Comparison of ENCODE assay signal across 2 cellular contexts in the genomic region with DNA sequence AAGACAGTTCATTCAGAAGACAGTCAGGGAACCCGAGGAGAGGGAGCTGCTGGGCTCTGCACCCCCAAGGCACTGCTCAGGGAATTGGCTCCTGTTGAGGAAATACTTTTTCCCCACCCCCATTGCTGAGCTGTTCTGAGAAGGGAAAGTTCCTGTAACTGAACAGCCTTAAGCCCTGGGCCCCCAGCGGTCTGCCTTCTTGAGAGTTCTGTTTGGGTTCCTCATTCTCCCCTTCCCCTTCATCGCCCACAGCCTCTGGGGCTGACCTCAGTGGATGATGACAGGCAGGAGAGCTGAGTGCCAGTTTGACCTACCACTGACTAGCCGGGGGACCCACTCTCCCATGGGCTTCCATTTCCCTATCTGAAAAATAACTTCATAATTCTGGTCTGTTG.
A peak's percentile ranks its signal among the peaks of the same experiment; 100 is the strongest.
TF ChIP-seq lines count a peak whose summit lies in the region.

No MANE protein-coding gene starts in this region.

TF ChIP-seq in liver, 16 proteins besides CTCF, POLR2A, EP300 and RAD21:
- no peak for TF ChIP-seq NR2F2 (IDR thresholded peaks at IDR 0.05)
- no peak for TF ChIP-seq ATF3 (IDR thresholded peaks at IDR 0.05)
- no peak for TF ChIP-seq RXRA (IDR thresholded peaks at IDR 0.05)
- no peak for TF ChIP-seq GABPA (IDR thresholded peaks at IDR 0.05 in 1 of 2, conservative IDR thresholded peaks at IDR 0.05 in 1 of 2)
- TF ChIP-seq, protein P1, sequence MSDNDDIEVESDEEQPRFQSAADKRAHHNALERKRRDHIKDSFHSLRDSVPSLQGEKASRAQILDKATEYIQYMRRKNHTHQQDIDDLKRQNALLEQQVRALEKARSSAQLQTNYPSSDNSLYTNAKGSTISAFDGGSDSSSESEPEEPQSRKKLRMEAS (IDR thresholded peaks at IDR 0.05): peak; percentile 28

TF ChIP-seq in HepG2, 621 proteins besides CTCF, POLR2A, EP300 and RAD21:
- TF ChIP-seq SYNCRIP (IDR thresholded peaks at IDR 0.05; ENCODE audit: insufficient read depth, low read depth, low read length): no peak
- TF ChIP-seq, protein P2, sequence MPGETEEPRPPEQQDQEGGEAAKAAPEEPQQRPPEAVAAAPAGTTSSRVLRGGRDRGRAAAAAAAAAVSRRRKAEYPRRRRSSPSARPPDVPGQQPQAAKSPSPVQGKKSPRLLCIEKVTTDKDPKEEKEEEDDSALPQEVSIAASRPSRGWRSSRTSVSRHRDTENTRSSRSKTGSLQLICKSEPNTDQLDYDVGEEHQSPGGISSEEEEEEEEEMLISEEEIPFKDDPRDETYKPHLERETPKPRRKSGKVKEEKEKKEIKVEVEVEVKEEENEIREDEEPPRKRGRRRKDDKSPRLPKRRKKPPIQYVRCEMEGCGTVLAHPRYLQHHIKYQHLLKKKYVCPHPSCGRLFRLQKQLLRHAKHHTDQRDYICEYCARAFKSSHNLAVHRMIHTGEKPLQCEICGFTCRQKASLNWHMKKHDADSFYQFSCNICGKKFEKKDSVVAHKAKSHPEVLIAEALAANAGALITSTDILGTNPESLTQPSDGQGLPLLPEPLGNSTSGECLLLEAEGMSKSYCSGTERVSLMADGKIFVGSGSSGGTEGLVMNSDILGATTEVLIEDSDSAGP (CRISPR knock-in tag; IDR thresholded peaks at IDR 0.05; ENCODE audit: borderline replicate concordance): no peak
- TF ChIP-seq, protein P3, sequence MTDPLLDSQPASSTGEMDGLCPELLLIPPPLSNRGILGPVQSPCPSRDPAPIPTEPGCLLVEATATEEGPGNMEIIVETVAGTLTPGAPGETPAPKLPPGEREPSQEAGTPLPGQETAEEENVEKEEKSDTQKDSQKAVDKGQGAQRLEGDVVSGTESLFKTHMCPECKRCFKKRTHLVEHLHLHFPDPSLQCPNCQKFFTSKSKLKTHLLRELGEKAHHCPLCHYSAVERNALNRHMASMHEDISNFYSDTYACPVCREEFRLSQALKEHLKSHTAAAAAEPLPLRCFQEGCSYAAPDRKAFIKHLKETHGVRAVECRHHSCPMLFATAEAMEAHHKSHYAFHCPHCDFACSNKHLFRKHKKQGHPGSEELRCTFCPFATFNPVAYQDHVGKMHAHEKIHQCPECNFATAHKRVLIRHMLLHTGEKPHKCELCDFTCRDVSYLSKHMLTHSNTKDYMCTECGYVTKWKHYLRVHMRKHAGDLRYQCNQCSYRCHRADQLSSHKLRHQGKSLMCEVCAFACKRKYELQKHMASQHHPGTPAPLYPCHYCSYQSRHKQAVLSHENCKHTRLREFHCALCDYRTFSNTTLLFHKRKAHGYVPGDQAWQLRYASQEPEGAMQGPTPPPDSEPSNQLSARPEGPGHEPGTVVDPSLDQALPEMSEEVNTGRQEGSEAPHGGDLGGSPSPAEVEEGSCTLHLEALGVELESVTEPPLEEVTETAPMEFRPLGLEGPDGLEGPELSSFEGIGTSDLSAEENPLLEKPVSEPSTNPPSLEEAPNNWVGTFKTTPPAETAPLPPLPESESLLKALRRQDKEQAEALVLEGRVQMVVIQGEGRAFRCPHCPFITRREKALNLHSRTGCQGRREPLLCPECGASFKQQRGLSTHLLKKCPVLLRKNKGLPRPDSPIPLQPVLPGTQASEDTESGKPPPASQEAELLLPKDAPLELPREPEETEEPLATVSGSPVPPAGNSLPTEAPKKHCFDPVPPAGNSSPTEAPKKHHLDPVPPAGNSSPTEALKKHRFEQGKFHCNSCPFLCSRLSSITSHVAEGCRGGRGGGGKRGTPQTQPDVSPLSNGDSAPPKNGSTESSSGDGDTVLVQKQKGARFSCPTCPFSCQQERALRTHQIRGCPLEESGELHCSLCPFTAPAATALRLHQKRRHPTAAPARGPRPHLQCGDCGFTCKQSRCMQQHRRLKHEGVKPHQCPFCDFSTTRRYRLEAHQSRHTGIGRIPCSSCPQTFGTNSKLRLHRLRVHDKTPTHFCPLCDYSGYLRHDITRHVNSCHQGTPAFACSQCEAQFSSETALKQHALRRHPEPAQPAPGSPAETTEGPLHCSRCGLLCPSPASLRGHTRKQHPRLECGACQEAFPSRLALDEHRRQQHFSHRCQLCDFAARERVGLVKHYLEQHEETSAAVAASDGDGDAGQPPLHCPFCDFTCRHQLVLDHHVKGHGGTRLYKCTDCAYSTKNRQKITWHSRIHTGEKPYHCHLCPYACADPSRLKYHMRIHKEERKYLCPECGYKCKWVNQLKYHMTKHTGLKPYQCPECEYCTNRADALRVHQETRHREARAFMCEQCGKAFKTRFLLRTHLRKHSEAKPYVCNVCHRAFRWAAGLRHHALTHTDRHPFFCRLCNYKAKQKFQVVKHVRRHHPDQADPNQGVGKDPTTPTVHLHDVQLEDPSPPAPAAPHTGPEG (CRISPR knock-in tag; IDR thresholded peaks at IDR 0.05): no peak
- no peak for TF ChIP-seq NBN (conservative IDR thresholded peaks at IDR 0.05)
- TF ChIP-seq TBX3 (IDR thresholded peaks at IDR 0.05; ENCODE audit: borderline replicate concordance): no peak
- TF ChIP-seq PRMT3 (CRISPR knock-in tag; IDR thresholded peaks at IDR 0.05; ENCODE audit: borderline replicate concordance, low read depth): no peak
- TF ChIP-seq SCMH1 (CRISPR knock-in tag; IDR thresholded peaks at IDR 0.05; ENCODE audit: borderline replicate concordance): no peak
- TF ChIP-seq E2F1 (CRISPR knock-in tag; IDR thresholded peaks at IDR 0.05): no peak
- TF ChIP-seq PTBP1 (IDR thresholded peaks at IDR 0.05; ENCODE audit: low read depth, low read length, poor library complexity, severe bottlenecking): no peak
- TF ChIP-seq ZNF205 (CRISPR knock-in tag; IDR thresholded peaks at IDR 0.05): no peak
- TF ChIP-seq SALL2 (CRISPR knock-in tag; IDR thresholded peaks at IDR 0.05): no peak
- TF ChIP-seq ZBTB8A (CRISPR knock-in tag; IDR thresholded peaks at IDR 0.05; ENCODE audit: borderline replicate concordance, low read depth): no peak
- no peak for TF ChIP-seq PRPF4 (IDR thresholded peaks at IDR 0.05; ENCODE audit: low read depth, low read length, poor library complexity, severe bottlenecking)
